In the genomic region with DNA sequence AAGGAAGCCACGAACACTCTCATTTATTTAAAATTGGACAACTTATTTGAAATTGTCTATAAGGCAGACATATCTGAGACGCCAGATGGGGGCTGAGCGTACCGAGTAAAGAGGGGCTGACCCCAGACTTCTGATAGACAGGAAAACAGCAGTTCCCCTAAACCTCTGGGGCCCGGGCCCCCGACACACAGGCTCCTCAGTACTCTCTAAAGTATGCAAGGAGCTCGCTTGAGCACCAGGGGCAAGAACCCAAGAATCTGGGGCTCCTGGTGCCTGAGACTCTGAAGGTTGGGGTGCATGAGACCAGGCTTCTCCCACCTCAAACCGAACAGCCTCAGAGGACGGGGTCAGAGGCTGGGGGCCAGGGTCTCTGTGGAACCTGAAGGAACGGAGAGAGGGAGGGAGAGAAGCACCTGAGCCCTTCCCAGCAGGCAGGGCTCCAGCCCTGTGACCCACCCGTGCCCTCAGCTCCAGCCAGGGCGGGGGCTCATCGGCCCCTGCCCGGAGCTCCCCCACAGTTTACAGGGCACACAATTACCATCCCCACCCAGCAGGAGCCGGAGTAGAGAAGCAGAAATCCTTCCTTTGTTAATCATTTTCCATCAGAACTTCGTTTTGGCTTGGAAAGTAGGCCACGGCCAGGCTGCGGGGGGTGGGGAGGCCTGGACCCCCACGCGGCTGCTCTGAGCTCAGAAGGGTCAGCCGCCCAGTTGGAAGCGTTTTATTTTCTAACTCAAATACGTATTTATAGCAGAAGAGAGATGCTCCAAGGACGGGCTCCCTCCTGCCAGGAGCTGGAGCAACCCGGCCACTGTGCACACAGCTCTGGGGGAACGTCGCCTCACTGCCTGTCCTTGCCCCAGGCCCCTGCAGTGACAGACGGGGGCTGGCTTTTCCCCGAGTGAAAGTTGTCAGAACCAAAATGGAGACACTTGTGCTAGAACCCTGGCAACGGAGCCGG, we compare ENCODE assay signal across 24 cellular contexts. TPM values are rescaled to one million over a fixed set of nuclear protein-coding genes. Genes with fewer than 3 reads are reported as not detected.
DNase-seq lines count a peak whose midpoint lies in the region; ATAC-seq and TF ChIP-seq lines count a peak whose summit lies in the region.
"Had no signal": no experiment of that assay in that cellular context is flagged by ENCODE, and none has a peak within 500 bp of the region (broad histone marks: within the 10 kb centered on the region; RNA-seq: fewer than 3 reads in every experiment).

No MANE protein-coding gene starts in this region.

- POLR2A ChIA-PET in AG04450 (lab: Yijun Ruan, JAX): interaction anchor here (1.0 kb wide), 1 partner anchor 20 kb away, joined by 3 read pairs; no protein-coding TSS in a partner anchor

- 85% methylated on average over 30 of the region's 31 CpGs for WGBS in esophagus muscularis mucosa

- H3K9me3 ChIP-seq in AG04450 (ENCODE audit: control insufficient read depth, insufficient read depth, low read length) (peaks cover 21% of the 10 kb centered on the region), SJCRH30 (replicated peaks) (no peaks in the 10 kb centered on the region), esophagus muscularis mucosa (peaks cover 0 to 5% (median 2%) of the 10 kb centered on the region in 4 donors), neural progenitor cell (ENCODE audit: low read depth) (no peaks in the 10 kb centered on the region)
- H3K9me3 ChIP-seq: A549, body of pancreas, ovary had no signal

- no peaks in the 10 kb centered on the region for H3K36me3 Mint-ChIP-seq in neural progenitor cell
- peaks cover 2% of the 10 kb centered on the region for H3K36me3 Mint-ChIP-seq in progenitor cell of endocrine pancreas (ENCODE audit: insufficient read depth)

- intact Hi-C loops in esophagus muscularis mucosa (cut with DNase I): no loop called here

- no peak for TF ChIP-seq EP300 in esophagus muscularis mucosa (IDR thresholded peaks at IDR 0.05)

- H3K4me2 ChIP-seq in neural progenitor cell: peak overlapping the region; percentile 68
- H3K4me2 ChIP-seq: A549 had no signal

- no peak for ATAC-seq in GM18909 (IDR thresholded peaks at IDR 0.05; ENCODE audit: poor library complexity, unreplicated experiment)
- ATAC-seq in GM18858 (IDR thresholded peaks at IDR 0.05; ENCODE audit: unreplicated experiment): no peak
- ATAC-seq: A549; activated naive CD4-positive, alpha-beta T cell treated with anti-CD3 and anti-CD28 coated beads, Interleukin-2, amount 50 U/mL, for 72 hours; body of pancreas; GM12878; left colon had no signal

- no peaks in the 10 kb centered on the region for H3K79me2 ChIP-seq in neural progenitor cell (ENCODE audit: low read depth)

- peaks cover 19% of the 10 kb centered on the region for H4K20me1 ChIP-seq in neural progenitor cell (ENCODE audit: low read depth)

- H3K27me3 ChIP-seq in AG04450 (ENCODE audit: control insufficient read depth, insufficient read depth, low read length) (no peaks in the 10 kb centered on the region), SJCRH30 (no peaks in the 10 kb centered on the region), esophagus muscularis mucosa (no peaks in the 10 kb centered on the region), neural progenitor cell (no peaks in the 10 kb centered on the region)
- H3K27me3 ChIP-seq: body of pancreas, MG63, ovary, SJSA1 had no signal

- no peak overlapping the region for H3K9ac ChIP-seq in neural progenitor cell

- no peak for DNase-seq in AG04450 (ENCODE audit: low read depth, low spot score)
- DNase-seq in SJCRH30: no peak
- no peak for DNase-seq in esophagus muscularis mucosa (ENCODE audit: extremely low spot score)
- DNase-seq in neural progenitor cell (ENCODE audit: low spot score): no peak
- DNase-seq in progenitor cell of endocrine pancreas (ENCODE audit: low spot score, unreplicated experiment): no peak
- no peak for DNase-seq in NOMO-1 treated with dmso at 0.1 percent for 144 hours (lab: John Stamatoyannopoulos, UW; ENCODE audit: unreplicated experiment)
- DNase-seq: activated B cell treated with CpG ODN at 0.5 μM for 24 hours; activated T-cell treated with anti-CD3 and anti-CD28 coated beads, Interleukin-2, amount 50 U/mL, for 48 hours; body of pancreas; cortex of kidney; foreskin keratinocyte; GF-D8; left colon; MG63; NCI-H2227 treated with DMSO at 0.1 percent for 48 hours; T-helper 2 cell had no signal

- H3F3A ChIP-seq in neural progenitor cell (ENCODE audit: low read depth): peaks cover 32% of the 10 kb centered on the region

- H3K4me3 Mint-ChIP-seq in neural progenitor cell (peak overlapping the region; percentile 72), progenitor cell of endocrine pancreas (ENCODE audit: low read depth) (no peak overlapping the region)
- H3K4me3 Mint-ChIP-seq: activated B cell treated with CpG ODN at 0.5 μM for 24 hours had no signal

- TF ChIP-seq CTCF in AG04450 (IDR thresholded peaks at IDR 0.05; ENCODE audit: low read depth, low read length): no peak
- TF ChIP-seq CTCF in esophagus muscularis mucosa (IDR thresholded peaks at IDR 0.05): no peak
- TF ChIP-seq CTCF in neural progenitor cell (IDR thresholded peaks at IDR 0.05): no peak
- TF ChIP-seq CTCF in progenitor cell of endocrine pancreas (IDR thresholded peaks at IDR 0.05; ENCODE audit: unreplicated experiment): no peak

- H3K27ac Mint-ChIP-seq in neural progenitor cell: peak overlapping the region; percentile 25
- H3K27ac Mint-ChIP-seq in progenitor cell of endocrine pancreas: no peak overlapping the region
- H3K27ac Mint-ChIP-seq: activated B cell treated with CpG ODN at 0.5 μM for 24 hours had no signal

- H3K27ac ChIP-seq in AG04450 (ENCODE audit: low read depth, low read length) (peak overlapping the region; percentile 21), SJCRH30 (no peak overlapping the region; the same call in 1 of the 2 replicates), esophagus muscularis mucosa (replicated peaks in 1 of 4) (peak overlapping the region; percentile 82 to 88 (median 87)), neural progenitor cell (no peak overlapping the region)
- H3K27ac ChIP-seq: A549, body of pancreas, C4-2B, foreskin keratinocyte, ovary, SJSA1 had no signal

- H3K4me1 Mint-ChIP-seq in neural progenitor cell (peaks cover 44% of the 10 kb centered on the region), progenitor cell of endocrine pancreas (ENCODE audit: low read depth) (peaks cover 16% of the 10 kb centered on the region)

- H2AFZ ChIP-seq in neural progenitor cell (replicated peaks): no peak overlapping the region

- no peaks in the 10 kb centered on the region for H3K36me3 ChIP-seq in SJCRH30
- no peaks in the 10 kb centered on the region for H3K36me3 ChIP-seq in esophagus muscularis mucosa
- no peaks in the 10 kb centered on the region for H3K36me3 ChIP-seq in neural progenitor cell
- H3K36me3 ChIP-seq: MG63, ovary, SJSA1 had no signal

- H3K4me1 ChIP-seq in SJCRH30 (peaks cover 22% of the 10 kb centered on the region), esophagus muscularis mucosa (peaks cover 56 to 72% (median 68%) of the 10 kb centered on the region in 4 donors), neural progenitor cell (peaks cover 39% of the 10 kb centered on the region)
- H3K4me1 ChIP-seq: A549, foreskin keratinocyte had no signal

- no peak overlapping the region for H3K4me3 ChIP-seq in AG04450 (ENCODE audit: low read depth, low read length)
- H3K4me3 ChIP-seq in SJCRH30: peak overlapping the region; percentile 50
- no peak overlapping the region for H3K4me3 ChIP-seq in esophagus muscularis mucosa
- H3K4me3 ChIP-seq in neural progenitor cell: no peak overlapping the region
- H3K4me3 ChIP-seq: A549, body of pancreas, GM12878, MG63, ovary, SJSA1 had no signal

- CTCF ChIA-PET in AG04450 (lab: Charles Lee): no interaction called here

- H3K9me3 Mint-ChIP-seq in neural progenitor cell (peaks cover 9% of the 10 kb centered on the region), progenitor cell of endocrine pancreas (ENCODE audit: low read depth) (peaks cover 4% of the 10 kb centered on the region)

- H3K27me3 Mint-ChIP-seq in neural progenitor cell (ENCODE audit: insufficient read depth, low read depth) (peaks cover 30% of the 10 kb centered on the region), progenitor cell of endocrine pancreas (peaks cover 30% of the 10 kb centered on the region)

- TF ChIP-seq POLR2A in esophagus muscularis mucosa (IDR thresholded peaks at IDR 0.05; ENCODE audit: low read depth): no peak

RNA-seq across cellular contexts. Expression of a gene that starts 42.9 kb away (rescaled TPM):
- polyA plus RNA-seq in AG04450 (2011; rRNA removed): 25.3 and 27.9 TPM in 2 replicates
- 46.2 and 48.1 TPM in 2 replicates for polyA minus RNA-seq in AG04450 (2011; rRNA and poly(A)+ RNA removed)
- 7.8 and 8.4 TPM in 2 replicates for total RNA-seq in SJCRH30 (2014; rRNA removed; shearing (Covaris generic))
- total RNA-seq in esophagus muscularis mucosa (100 to 1,000 TPM; 107 to 231 (median 201) TPM), neural progenitor cell (ENCODE audit: low replicate concordance) (5.1 and 8.4 TPM in 2 replicates), progenitor cell of endocrine pancreas (17.0 and 19.1 TPM in 2 replicates)

Comparison
In these comparisons a context has a peak if more than half of its experiments do, and no peak if none do; other contexts are left out.
1. H3K27ac ChIP-seq: peak in AG04450 (single experiment) and esophagus muscularis mucosa (4 of 4); none in SJCRH30 (single experiment) and neural progenitor cell (single experiment).